ENCODE assay signal across 11 cellular contexts in the genomic region with DNA sequence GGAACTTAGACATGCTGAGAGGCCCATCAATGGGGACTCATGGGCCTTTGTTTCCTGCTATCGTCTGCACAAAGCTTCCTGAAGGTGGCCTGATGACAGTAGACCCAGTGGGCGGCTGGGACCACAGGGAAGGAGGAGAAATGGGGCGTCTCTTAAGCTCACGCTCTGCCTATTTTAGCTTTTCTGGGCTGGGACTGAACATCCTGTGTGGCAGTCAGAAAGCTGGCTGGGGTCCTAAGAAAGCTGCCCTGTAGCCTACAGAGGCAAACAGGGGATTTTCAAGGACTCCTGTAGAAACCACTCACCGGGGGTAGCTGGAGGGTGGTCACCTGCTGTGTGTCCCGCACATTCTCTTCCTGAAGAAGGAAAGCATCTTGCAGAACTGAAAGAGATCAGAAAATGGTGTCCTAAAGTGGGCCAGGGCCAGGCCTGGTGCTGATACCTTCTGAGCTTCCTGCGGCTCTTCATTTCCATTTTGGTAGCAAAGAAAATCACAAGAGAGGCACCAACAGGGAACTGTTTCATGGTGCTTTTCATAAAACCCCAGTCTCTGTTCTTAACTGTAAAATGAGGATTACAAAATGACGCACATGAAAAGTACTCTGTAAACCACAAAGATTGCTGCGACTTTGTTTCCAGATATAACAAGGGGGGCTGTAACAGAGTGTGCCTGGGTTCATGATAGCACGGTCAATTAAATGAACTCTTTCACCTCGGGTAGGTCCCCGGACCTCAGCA.
DNase-seq lines count a peak whose midpoint lies in the region; ATAC-seq and TF ChIP-seq lines count a peak whose summit lies in the region.
"Had no signal": no experiment of that assay in that cellular context is flagged by ENCODE, and none has a peak within 500 bp of the region (broad histone marks: within the 10 kb centered on the region; RNA-seq: fewer than 3 reads in every experiment).

No MANE protein-coding gene starts in this region.

- in situ Hi-C loops in KBM-7 (cut with MboI; ENCODE audit: low pct_unique_long_range_greater_than_20kb, low sequenced_read_pairs), result no loop called here

- no peak for TF ChIP-seq POLR2A in erythroblast (IDR thresholded peaks at IDR 0.05; ENCODE audit: low read length)

- H3K27me3 Mint-ChIP-seq in central memory CD8-positive, alpha-beta T cell, result no peaks in the 10 kb centered on the region

- peaks cover 4% of the 10 kb centered on the region for H3K4me1 Mint-ChIP-seq in central memory CD8-positive, alpha-beta T cell

- peak; percentile 30 for ATAC-seq in GM19468 (IDR thresholded peaks at IDR 0.05; ENCODE audit: extremely low read depth, unreplicated experiment)
- ATAC-seq in central memory CD8-positive, alpha-beta T cell (replicated peaks; ENCODE audit: extremely low read depth, poor library complexity, severe bottlenecking), result peak; percentile 6
- no peak for ATAC-seq in GM19395 (IDR thresholded peaks at IDR 0.05; ENCODE audit: unreplicated experiment)

- no peaks in the 10 kb centered on the region for H3K9me3 Mint-ChIP-seq in central memory CD8-positive, alpha-beta T cell

- DNase-seq in CMK (ENCODE audit: low read depth), result peak; percentile 42
- peak; percentile 33 for DNase-seq in KBM-7
- no peak for DNase-seq in central memory CD8-positive, alpha-beta T cell (ENCODE audit: low spot score in 2 of 2)
- no peak for DNase-seq in NCI-H1436 treated with DMSO at 0.1 percent for 48 hours (lab: John Stamatoyannopoulos, UW)
- DNase-seq in activated CD4-positive, CD25-positive, alpha-beta regulatory T cell (lab: John Stamatoyannopoulos, UW), result no peak
- DNase-seq in erythroblast (lab: John Stamatoyannopoulos, UW), result no peak
- DNase-seq: foreskin melanocyte, IMR-90, thyroid gland had no signal

- peaks cover 10% of the 10 kb centered on the region for H3K36me3 Mint-ChIP-seq in central memory CD8-positive, alpha-beta T cell (ENCODE audit: insufficient read depth)

- peak overlapping the region; percentile 46 for H3K27ac Mint-ChIP-seq in central memory CD8-positive, alpha-beta T cell (ENCODE audit: low read depth)

- H3K4me3 Mint-ChIP-seq in central memory CD8-positive, alpha-beta T cell, result no peak overlapping the region

Comparison
In these comparisons a context has a peak if more than half of its experiments do, and no peak if none do; other contexts are left out.
1. DNase-seq: peak in CMK (single experiment) and KBM-7 (single experiment); none in central memory CD8-positive, alpha-beta T cell (0 of 2), NCI-H1436 treated with DMSO at 0.1 percent for 48 hours (single experiment), activated CD4-positive, CD25-positive, alpha-beta regulatory T cell (0 of 4) and erythroblast (0 of 2).